Comparison of ENCODE assay signal across 14 cellular contexts in the genomic region with DNA sequence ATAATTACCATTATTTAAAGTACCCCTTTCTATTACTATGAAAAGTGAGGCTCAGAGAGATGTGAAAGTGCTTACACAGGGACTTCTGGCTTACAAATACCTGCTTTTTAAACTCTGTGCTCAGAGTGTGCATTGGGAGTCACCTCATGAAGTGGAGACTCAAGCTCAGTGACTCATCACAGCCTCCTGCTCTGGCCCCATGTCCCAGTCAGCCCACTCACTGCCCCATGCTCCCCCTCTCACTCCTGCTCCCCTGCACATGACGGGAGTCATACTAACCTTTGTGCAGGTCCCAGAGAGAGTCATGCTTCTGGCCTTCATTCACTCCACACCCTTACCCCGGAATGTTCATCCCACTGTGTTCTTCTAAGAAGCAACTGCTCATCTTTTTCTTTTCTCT. TPM values are rescaled to one million over a fixed set of nuclear protein-coding genes. Genes with fewer than 3 reads are reported as not detected.
DNase-seq lines count a peak whose midpoint lies in the region; ATAC-seq and TF ChIP-seq lines count a peak whose summit lies in the region.
"Had no signal": no experiment of that assay in that cellular context is flagged by ENCODE, and none has a peak within 500 bp of the region (broad histone marks: within the 10 kb centered on the region; RNA-seq: fewer than 3 reads in every experiment).

No MANE protein-coding gene starts in this region.

- peak overlapping the region; percentile 41 to 88 (median 79); a peak in 21 of 22 replicates for H3K27ac ChIP-seq in BLaER1 treated with 17β-estradiol and CSF1 and Interleukin-3, amounts not matched to agents 10 nM and 100 nM
- no peak overlapping the region for H3K27ac ChIP-seq in HEK293 (ENCODE audit: extremely low read depth, low read depth, low read length)
- no peak overlapping the region for H3K27ac ChIP-seq in uterus
- no peak overlapping the region for H3K27ac ChIP-seq in OCI-LY7 (ENCODE audit: low read depth, low read length, poor library complexity, severe bottlenecking)

- H3K27ac Mint-ChIP-seq in activated CD4-positive, alpha-beta memory T cell treated with anti-CD3 and anti-CD28 coated beads, Interleukin-2, amount 10 ng/mL, durations not matched to agents 7 days and 5 days, result peak overlapping the region; percentile 5
- H3K27ac Mint-ChIP-seq: activated naive CD4-positive, alpha-beta T cell treated with anti-CD3 and anti-CD28 coated beads, Interleukin-2, amount 50 U/mL, for 24 hours had no signal

- no peaks in the 10 kb centered on the region for H3K27me3 ChIP-seq in BLaER1 treated with 17β-estradiol and CSF1 and Interleukin-3, amounts not matched to agents 10 nM and 100 nM
- H3K27me3 ChIP-seq in kidney epithelial cell (ENCODE audit: control insufficient read depth, insufficient read depth, low read length), result no peaks in the 10 kb centered on the region
- H3K27me3 ChIP-seq in uterus, result no peaks in the 10 kb centered on the region
- H3K27me3 ChIP-seq: BE2C, Peyer's patch had no signal

- H3K4me3 ChIP-seq in BLaER1 treated with 17β-estradiol and CSF1 and Interleukin-3, amounts not matched to agents 10 nM and 100 nM, result no peak overlapping the region
- no peak overlapping the region for H3K4me3 ChIP-seq in HEK293 (ENCODE audit: low read depth, low read length)
- H3K4me3 ChIP-seq in kidney epithelial cell (ENCODE audit: low read depth, low read length), result no peak overlapping the region
- no peak overlapping the region for H3K4me3 ChIP-seq in uterus
- no peak overlapping the region for H3K4me3 ChIP-seq in OCI-LY7 (ENCODE audit: low read depth, low read length, poor library complexity, severe bottlenecking)
- H3K4me3 ChIP-seq: Peyer's patch had no signal

- no peaks in the 10 kb centered on the region for H3K9me2 ChIP-seq in OCI-LY7 (ENCODE audit: insufficient read depth, low read length)

- peaks cover 56 to 99% (median 82%) of the 10 kb centered on the region in 10 experiments for H3K4me1 ChIP-seq in BLaER1 treated with 17β-estradiol and CSF1 and Interleukin-3, amounts not matched to agents 10 nM and 100 nM
- H3K4me1 ChIP-seq in HEK293 (ENCODE audit: control insufficient read depth, insufficient read depth, low read length) (no peaks in the 10 kb centered on the region), uterus (no peaks in the 10 kb centered on the region), OCI-LY7 (ENCODE audit: insufficient read depth, low read length, poor library complexity, severe bottlenecking) (peaks cover 11% of the 10 kb centered on the region)
- H3K4me1 ChIP-seq: BE2C, Peyer's patch had no signal

- DNase-seq in activated CD4-positive, alpha-beta memory T cell treated with anti-CD3 and anti-CD28 coated beads, Interleukin-2, amount 10 ng/mL, durations not matched to agents 7 days and 5 days, result no peak
- DNase-seq in kidney epithelial cell (ENCODE audit: low read depth) (peak; percentile 82), left ventricle myocardium superior (no peak), uterus (no peak), OCI-LY7 (ENCODE audit: low spot score) (no peak)
- DNase-seq: activated CD4-positive, alpha-beta T cell treated with anti-CD3 and anti-CD28 coated beads for 1 hour; BE2C; left cardiac atrium; NCI-H146; Peyer's patch had no signal

- no peaks in the 10 kb centered on the region; a peak in 1 of 22 replicates for H4K20me1 ChIP-seq in BLaER1 treated with 17β-estradiol and CSF1 and Interleukin-3, amounts not matched to agents 10 nM and 100 nM
- H4K20me1 ChIP-seq in OCI-LY7 (ENCODE audit: insufficient read depth, low read length), result no peaks in the 10 kb centered on the region

- peak overlapping the region; percentile 70 to 90 (median 83) for H3K4me2 ChIP-seq in BLaER1 treated with 17β-estradiol and CSF1 and Interleukin-3, amounts not matched to agents 10 nM and 100 nM
- H3K4me2 ChIP-seq in OCI-LY7 (ENCODE audit: low read length), result no peak overlapping the region

- H3K9me3 Mint-ChIP-seq in activated CD4-positive, alpha-beta memory T cell treated with anti-CD3 and anti-CD28 coated beads, Interleukin-2, amount 10 ng/mL, durations not matched to agents 7 days and 5 days, result peaks cover 11% of the 10 kb centered on the region

- H3K9ac ChIP-seq in BLaER1 treated with 17β-estradiol and CSF1 and Interleukin-3, amounts not matched to agents 10 nM and 100 nM, result peak overlapping the region in 9 of 11 experiments; percentile 35 to 70 (median 64); a peak in 15 of 22 replicates

- peaks cover 16% of the 10 kb centered on the region for H3K27me3 Mint-ChIP-seq in activated CD4-positive, alpha-beta memory T cell treated with anti-CD3 and anti-CD28 coated beads, Interleukin-2, amount 10 ng/mL, durations not matched to agents 7 days and 5 days

- no peak overlapping the region for H2AFZ ChIP-seq in OCI-LY7 (ENCODE audit: low read length)

- H3K4me1 Mint-ChIP-seq in activated CD4-positive, alpha-beta memory T cell treated with anti-CD3 and anti-CD28 coated beads, Interleukin-2, amount 10 ng/mL, durations not matched to agents 7 days and 5 days, result peaks cover 31% of the 10 kb centered on the region
- H3K4me1 Mint-ChIP-seq: activated naive CD4-positive, alpha-beta T cell treated with anti-CD3 and anti-CD28 coated beads, Interleukin-2, amount 50 U/mL, for 24 hours had no signal

- intact Hi-C loops in left ventricle myocardium superior (cut with micrococcal nuclease) (no loop called here), uterus (cut with DNase I; ENCODE audit: low total_unique reads) (no loop called here), OCI-LY7 (cut with micrococcal nuclease; ENCODE audit: unreplicated experiment) (loop anchor here (5.0 kb wide), 1 partner anchor 91 kb away; no protein-coding TSS in a partner anchor)

- POLR2A ChIA-PET in HEK293 (lab: Yijun Ruan, JAX) (no interaction called here), OCI-LY7 (lab: Charles Lee) (no interaction called here)
- POLR2A ChIA-PET in activated CD4-positive, alpha-beta memory T cell treated with anti-CD3 and anti-CD28 coated beads, Interleukin-2, amount 10 ng/mL, durations not matched to agents 7 days and 5 days (lab: Charles Lee), result interaction anchor here (1.1 to 1.6 kb wide), 2 partner anchors 70 to 182 kb away, joined by 3 to 5 read pairs; no protein-coding TSS in a partner anchor

- peaks cover 1 to 38% (median 24%) of the 10 kb centered on the region in 11 experiments for H3K9me3 ChIP-seq in BLaER1 treated with 17β-estradiol and CSF1 and Interleukin-3, amounts not matched to agents 10 nM and 100 nM (replicated peaks in 1 of 11)
- no peaks in the 10 kb centered on the region for H3K9me3 ChIP-seq in HEK293 (ENCODE audit: control insufficient read depth, insufficient read depth, low read depth, low read length)
- no peaks in the 10 kb centered on the region for H3K9me3 ChIP-seq in uterus
- H3K9me3 ChIP-seq in OCI-LY7 (ENCODE audit: low read length), result no peaks in the 10 kb centered on the region
- H3K9me3 ChIP-seq: BE2C, Peyer's patch had no signal

- TF ChIP-seq POLR2A in uterus (IDR thresholded peaks at IDR 0.05), result no peak

- ATAC-seq in left ventricle myocardium superior (no peak), GM21390 (IDR thresholded peaks at IDR 0.05; ENCODE audit: unreplicated experiment) (no peak)
- ATAC-seq: left cardiac atrium had no signal

- H3K79me2 ChIP-seq in OCI-LY7 (ENCODE audit: insufficient read depth, low read depth, low read length), result no peaks in the 10 kb centered on the region

- no peak overlapping the region for H3K4me3 Mint-ChIP-seq in activated CD4-positive, alpha-beta memory T cell treated with anti-CD3 and anti-CD28 coated beads, Interleukin-2, amount 10 ng/mL, durations not matched to agents 7 days and 5 days
- H3K4me3 Mint-ChIP-seq: activated naive CD4-positive, alpha-beta T cell treated with anti-CD3 and anti-CD28 coated beads, Interleukin-2, amount 50 U/mL, for 24 hours had no signal

- TF ChIP-seq CTCF in HEK293 (tag by site-specific recombination; IDR thresholded peaks at IDR 0.05) (no peak), kidney epithelial cell (IDR thresholded peaks at IDR 0.05; ENCODE audit: insufficient read depth, low read length, poor library complexity, severe bottlenecking) (no peak), uterus (IDR thresholded peaks at IDR 0.05) (no peak), OCI-LY7 (conservative IDR thresholded peaks at IDR 0.05; ENCODE audit: low read length) (no peak)

- peaks cover 0 to 1% (median 0%) of the 10 kb centered on the region in 11 experiments; a peak in 3 of 22 replicates for H3K36me3 ChIP-seq in BLaER1 treated with 17β-estradiol and CSF1 and Interleukin-3, amounts not matched to agents 10 nM and 100 nM
- H3K36me3 ChIP-seq in HEK293 (ENCODE audit: control insufficient read depth in 2 of 2, insufficient read depth in 1 of 2, low read length in 2 of 2), result no peaks in the 10 kb centered on the region
- H3K36me3 ChIP-seq in kidney epithelial cell (ENCODE audit: control insufficient read depth, insufficient read depth, low read length), result no peaks in the 10 kb centered on the region
- no peaks in the 10 kb centered on the region for H3K36me3 ChIP-seq in uterus
- H3K36me3 ChIP-seq in OCI-LY7 (ENCODE audit: insufficient read depth, low read length), result no peaks in the 10 kb centered on the region
- H3K36me3 ChIP-seq: BE2C, Peyer's patch had no signal

- peaks cover 10% of the 10 kb centered on the region for H3K36me3 Mint-ChIP-seq in activated CD4-positive, alpha-beta memory T cell treated with anti-CD3 and anti-CD28 coated beads, Interleukin-2, amount 10 ng/mL, durations not matched to agents 7 days and 5 days (ENCODE audit: low read depth)

- no TSS peak for BruUV-seq in OCI-LY7 (replicated peaks; lab: Mats Ljungman, UMichigan)

- CTCF ChIA-PET in HEK293 (lab: Yijun Ruan, JAX) (no interaction called here), OCI-LY7 (lab: Charles Lee; ENCODE audit: unreplicated experiment) (no interaction called here)
- CTCF ChIA-PET in activated CD4-positive, alpha-beta memory T cell treated with anti-CD3 and anti-CD28 coated beads, Interleukin-2, amount 10 ng/mL, durations not matched to agents 7 days and 5 days (lab: Charles Lee), result interaction anchor here (0.5 to 1.2 kb wide), 2 partner anchors 110 to 112 kb away, joined by 3 to 5 read pairs; no protein-coding TSS in a partner anchor

TF ChIP-seq in HEK293, 187 proteins besides CTCF, POLR2A, EP300 and RAD21:
- TF ChIP-seq PRDM1 (tag by site-specific recombination; IDR thresholded peaks at IDR 0.05) (0 out of 2 replicates have a peak, but pooled peaks have one; percentile 52), ZNF624 (tag by site-specific recombination; IDR thresholded peaks at IDR 0.05) (no peak)

RNA-seq across cellular contexts. Expression of a gene that starts 20.2 kb away (rescaled TPM):
- total RNA-seq in activated CD4-positive, alpha-beta memory T cell treated with anti-CD3 and anti-CD28 coated beads, Interleukin-2, amount 10 ng/mL, durations not matched to agents 7 days and 5 days, result 10 to 100 TPM; 20.0 to 20.7 TPM
- 0.07 TPM in 1 of 2 replicates, not detected in the other for total RNA-seq in kidney epithelial cell
- 2.4 TPM for total RNA-seq in left ventricle myocardium superior
- total RNA-seq in uterus, result 1 to 10 TPM in 3 of 4 donors, under 1 TPM in 1; 0.77 to 9.1 (median 4.3) TPM
- not detected in 2 replicates for total RNA-seq in OCI-LY7 (2014; rRNA removed; shearing (Covaris generic))
- total RNA-seq in OCI-LY7 (2022), result not detected in 2 replicates

RNA-seq across cellular contexts. Expression of a gene that starts 54.4 kb away (rescaled TPM):
- total RNA-seq in activated CD4-positive, alpha-beta memory T cell treated with anti-CD3 and anti-CD28 coated beads, Interleukin-2, amount 10 ng/mL, durations not matched to agents 7 days and 5 days, result 1 to 10 TPM; 1.2 to 1.9 TPM
- total RNA-seq in kidney epithelial cell (not detected in 2 replicates), left ventricle myocardium superior (not detected), uterus (not detected), OCI-LY7 (2022) (not detected in 2 replicates)
- not detected in 2 replicates for total RNA-seq in OCI-LY7 (2014; rRNA removed; shearing (Covaris generic))
- total RNA-seq: left cardiac atrium, Peyer's patch had no signal

Comparison
In these comparisons a context has a peak if more than half of its experiments do, and no peak if none do; other contexts are left out.
1. H3K27ac ChIP-seq: peak in BLaER1 treated with 17β-estradiol and CSF1 and Interleukin-3, amounts not matched to agents 10 nM and 100 nM (11 of 11); none in HEK293 (single experiment), uterus (0 of 2) and OCI-LY7 (single experiment).